Comparison of ENCODE assay signal across 21 cellular contexts in genomic region chr10:30093303-30093967, GRCh38. TPM values are rescaled to one million over a fixed set of nuclear protein-coding genes. Genes with fewer than 3 reads are reported as not detected.
"Had no signal": no experiment of that assay in that cellular context is flagged by ENCODE, and none has a peak within 500 bp of the region (broad histone marks: within the 10 kb centered on the region; RNA-seq: fewer than 3 reads in every experiment).

No MANE protein-coding gene starts in this region.

- H3K27ac ChIP-seq: breast epithelium, esophagus muscularis mucosa, heart left ventricle, lower lobe of right lung, testis, uterus had no signal

- DNase-seq: activated CD4-positive, alpha-beta T cell treated with anti-CD3 and anti-CD28 coated beads for 4 hours; activated CD4-positive, alpha-beta T cell treated with anti-CD3 and anti-CD28 coated beads, Interleukin-2, amount 50 U/mL, for 48 hours; activated CD4-positive, CD25-positive, alpha-beta regulatory T cell; activated naive CD4-positive, alpha-beta T cell treated with Interleukin-2 at 50 U/mL for 16 hours; activated naive CD8-positive, alpha-beta T cell treated with anti-CD3 and anti-CD28 coated beads for 36 hours; activated T-cell treated with anti-CD3 and anti-CD28 coated beads, Interleukin-2, amount 50 U/mL, for 48 hours; amniotic stem cell; effector memory CD8-positive, alpha-beta T cell; heart left ventricle; kidney; lower lobe of right lung; naive thymus-derived CD4-positive, alpha-beta T cell; posterior cingulate gyrus; stimulated activated CD4-positive, alpha-beta T cell treated with anti-CD3 and anti-CD28 coated beads, Interleukin-2, amount 100 ng/mL, for 48 hours; stimulated activated CD8-positive, alpha-beta memory T cell treated with anti-CD3 and anti-CD28 coated beads, Interleukin-4, amount 100 ng/mL, for 48 hours; stimulated activated naive B cell treated with anti-CD40 and anti-IgM and Interleukin-4, amounts not matched to agents 10 μg/mL and 1 μg/mL and 100 μg/mL, for 72 hours; testis; trophoblast cell; uterus had no signal

- H3K4me3 ChIP-seq: breast epithelium, esophagus muscularis mucosa, heart left ventricle, lower lobe of right lung, testis, uterus had no signal

- H3K36me3 ChIP-seq: breast epithelium, esophagus muscularis mucosa, heart left ventricle, lower lobe of right lung, uterus had no signal

- H3K4me1 ChIP-seq: breast epithelium, lower lobe of right lung, testis, uterus had no signal

- H3K27me3 ChIP-seq: breast epithelium, esophagus muscularis mucosa, heart left ventricle, testis, uterus had no signal

- H3K9me3 ChIP-seq: breast epithelium, esophagus muscularis mucosa, heart left ventricle, lower lobe of right lung, testis, uterus had no signal

RNA-seq across cellular contexts. Expression of gene JCAD, which starts 34.0 kb away (rescaled TPM):
- polyA plus RNA-seq: naive thymus-derived CD4-positive, alpha-beta T cell had no signal
